15 cellular contexts compared by ENCODE assay signal in genomic region chr13:113350065-113350937, GRCh38. TPM values are rescaled to one million over a fixed set of nuclear protein-coding genes. Genes with fewer than 3 reads are reported as not detected.
DNase-seq lines count a peak whose midpoint lies in the region; ATAC-seq, FAIRE-seq and TF ChIP-seq lines count a peak whose summit lies in the region.
"Had no signal": no experiment of that assay in that cellular context is flagged by ENCODE, and none has a peak within 500 bp of the region (broad histone marks: within the 10 kb centered on the region; RNA-seq: fewer than 3 reads in every experiment).

No MANE protein-coding gene starts in this region.

- FAIRE-seq in GM12891 (lab: Jason Lieb, UNC) = no peak

- H3K4me3 ChIP-seq in brain microvascular endothelial cell (ENCODE audit: low read depth, low read length) (no peak overlapping the region), neuronal stem cell (ENCODE audit: low read length in 2 of 2) (no peak overlapping the region), hepatocyte (no peak overlapping the region)
- H3K4me3 ChIP-seq: skin epidermis, thyroid gland had no signal

- H3K79me2 ChIP-seq in hepatocyte = peaks cover 6% of the 10 kb centered on the region

- peak; percentile 23 for DNase-seq in DMS 273 (lab: John Stamatoyannopoulos, UW; ENCODE audit: unreplicated experiment)
- DNase-seq in DMS 273 treated with DMSO at 0.1 percent for 48 hours (lab: John Stamatoyannopoulos, UW) = no peak
- peak; percentile 24 for DNase-seq in HT1080 (ENCODE audit: low read depth)
- DNase-seq in brain microvascular endothelial cell = no peak
- no peak for DNase-seq in neuronal stem cell (ENCODE audit: low spot score)
- no peak for DNase-seq in hepatocyte (ENCODE audit: low spot score)
- no peak for DNase-seq in GM12891 (ENCODE audit: insufficient read length, low spot score)
- DNase-seq: activated CD8-positive, alpha-beta memory T cell treated with anti-CD3 and anti-CD28 coated beads, Interleukin-2, amount 10 ng/mL, durations not matched to agents 7 days and 5 days; CD8-positive, alpha-beta memory T cell; NCI-H446; thyroid gland had no signal

- H3K27me3 ChIP-seq in brain microvascular endothelial cell (replicated peaks) = no peaks in the 10 kb centered on the region
- H3K27me3 ChIP-seq in neuronal stem cell (ENCODE audit: control insufficient read depth in 3 of 3, insufficient read depth in 3 of 3, low read depth in 1 of 3, low read length in 3 of 3) = no peaks in the 10 kb centered on the region
- no peaks in the 10 kb centered on the region for H3K27me3 ChIP-seq in hepatocyte
- H3K27me3 ChIP-seq: neutrophil, thyroid gland had no signal

- peaks cover 6% of the 10 kb centered on the region for H3K79me1 ChIP-seq in neuronal stem cell (ENCODE audit: low read depth, low read length)

- peak; percentile 13 for TF ChIP-seq CTCF in brain microvascular endothelial cell (IDR thresholded peaks at IDR 0.05; ENCODE audit: low read depth, low read length, missing control alignments)
- TF ChIP-seq CTCF in hepatocyte (IDR thresholded peaks at IDR 0.05; ENCODE audit: poor library complexity) = no peak

- H3K4me1 ChIP-seq in neuronal stem cell (ENCODE audit: control insufficient read depth in 2 of 2, insufficient read depth in 1 of 2, low read depth in 1 of 2, low read length in 2 of 2) (no peaks in the 10 kb centered on the region), hepatocyte (ENCODE audit: insufficient read depth) (no peaks in the 10 kb centered on the region)
- H3K4me1 ChIP-seq: thyroid gland had no signal

- no peak overlapping the region for H3K4me2 ChIP-seq in neuronal stem cell (ENCODE audit: insufficient read depth, low read length, poor library complexity, severe bottlenecking)
- H3K4me2 ChIP-seq in hepatocyte = no peak overlapping the region

- peak overlapping the region; percentile 58 for H2BK12ac ChIP-seq in neuronal stem cell (ENCODE audit: low read length)

- in situ Hi-C loops in brain microvascular endothelial cell (cut with HindIII; ENCODE audit: low pct_ligation_motif_present, low sequenced_read_pairs) = no loop called here

- no peaks in the 10 kb centered on the region for H4K20me1 ChIP-seq in hepatocyte (ENCODE audit: insufficient read depth, poor library complexity, severe bottlenecking)

- no peak for TF ChIP-seq POLR2A in GM12891 (IDR thresholded peaks at IDR 0.05; ENCODE audit: low read depth, low read length)

- H3K14ac ChIP-seq in neuronal stem cell (ENCODE audit: low read length) = peak overlapping the region; percentile 82

- peak overlapping the region; percentile 85 for H4K91ac ChIP-seq in neuronal stem cell (ENCODE audit: low read depth, low read length, poor library complexity)

- no peak for ATAC-seq in GM21423 (IDR thresholded peaks at IDR 0.05; ENCODE audit: unreplicated experiment)
- ATAC-seq: activated CD8-positive, alpha-beta memory T cell treated with anti-CD3 and anti-CD28 coated beads, Interleukin-2, amount 10 ng/mL, durations not matched to agents 7 days and 5 days had no signal

- H3K36me3 ChIP-seq in brain microvascular endothelial cell (replicated peaks) = no peaks in the 10 kb centered on the region
- peaks cover 18 to 42% of the 10 kb centered on the region in 2 donors for H3K36me3 ChIP-seq in neuronal stem cell (replicated peaks in 1 of 2; ENCODE audit: control insufficient read depth in 2 of 2, insufficient read depth in 2 of 2, low read length in 2 of 2)
- no peaks in the 10 kb centered on the region for H3K36me3 ChIP-seq in hepatocyte (replicated peaks; ENCODE audit: insufficient read depth, low read depth)
- H3K36me3 ChIP-seq: neutrophil, thyroid gland had no signal

- peak overlapping the region; percentile 39 for H2BK5ac ChIP-seq in neuronal stem cell (ENCODE audit: low read length)

- WGBS in neuronal stem cell (ENCODE audit: extremely low coverage in 2 of 2, insufficient read length in 2 of 2, insufficient replicate concordance in 1 of 2), 2 donors = no CpG with 5 or more reads among the region's 32 CpGs
- 93% methylated on average over 32 of the region's 32 CpGs for WGBS in hepatocyte (ENCODE audit: low lambda C conversion rate, missing lambda C conversion rate)

- no peaks in the 10 kb centered on the region for H3K9me2 ChIP-seq in hepatocyte (replicated peaks; ENCODE audit: insufficient read depth)

- H3K23ac ChIP-seq in neuronal stem cell (ENCODE audit: low read depth, low read length, poor library complexity) = peak overlapping the region; percentile 85

- no peak overlapping the region for H2AFZ ChIP-seq in neuronal stem cell (ENCODE audit: low read length)
- no peak overlapping the region for H2AFZ ChIP-seq in hepatocyte

- no peak overlapping the region for H3K18ac ChIP-seq in neuronal stem cell (ENCODE audit: low read length)

- peak overlapping the region; percentile 65 for H4K8ac ChIP-seq in neuronal stem cell (ENCODE audit: low read depth, low read length)

- peaks cover 6 to 8% of the 10 kb centered on the region in 2 donors for H3K9me3 ChIP-seq in neuronal stem cell (replicated peaks in 1 of 2; ENCODE audit: control insufficient read depth in 2 of 2, insufficient read depth in 1 of 2, low read depth in 1 of 2, low read length in 2 of 2)
- no peaks in the 10 kb centered on the region for H3K9me3 ChIP-seq in hepatocyte (ENCODE audit: low read depth)
- H3K9me3 ChIP-seq: thyroid gland had no signal

- H2AK5ac ChIP-seq in neuronal stem cell (ENCODE audit: low read depth, low read length) = no peak overlapping the region

- H2BK120ac ChIP-seq in neuronal stem cell (ENCODE audit: low read depth, low read length) = no peak overlapping the region

- H3K9ac ChIP-seq in neuronal stem cell (ENCODE audit: low read depth, low read length, poor library complexity) = peak overlapping the region; percentile 60

- H3K27ac ChIP-seq in brain microvascular endothelial cell (no peak overlapping the region), neuronal stem cell (replicated peaks; ENCODE audit: low read length) (no peak overlapping the region), hepatocyte (no peak overlapping the region)
- H3K27ac ChIP-seq: 22Rv1, neutrophil, thyroid gland had no signal

- no peak overlapping the region for H3K4ac ChIP-seq in neuronal stem cell (ENCODE audit: low read length)

- H2BK15ac ChIP-seq in neuronal stem cell (ENCODE audit: low read length) = no peak overlapping the region

TF ChIP-seq in GM12891, 5 proteins besides CTCF, POLR2A, EP300 and RAD21:
- no peak for TF ChIP-seq POLR2AphosphoS5 (IDR thresholded peaks at IDR 0.05; ENCODE audit: low read depth, low read length)
- no peak for TF ChIP-seq POU2F2 (IDR thresholded peaks at IDR 0.05; ENCODE audit: low read depth, low read length)
- TF ChIP-seq PAX5 (IDR thresholded peaks at IDR 0.05; ENCODE audit: insufficient read depth, low read length, severe bottlenecking) = no peak
- TF ChIP-seq SPI1 (IDR thresholded peaks at IDR 0.05; ENCODE audit: low read depth, low read length) = no peak
- no peak for TF ChIP-seq TAF1 (IDR thresholded peaks at IDR 0.05; ENCODE audit: low read depth, low read length)

RNA-seq across cellular contexts. Expression of gene GRTP1, which starts 13.6 kb away (rescaled TPM):
- total RNA-seq in HT1080 (2014; rRNA removed; shearing (Covaris generic)) = 0.19 and 0.23 TPM in 2 replicates
- 1.4 and 2.4 TPM in 2 replicates for polyA plus RNA-seq in HT1080 (2015; cell fraction: cytosol; rRNA removed)
- polyA plus RNA-seq in HT1080 (2015; cell fraction: nucleus; rRNA removed) = 1.2 and 2.6 TPM in 2 replicates
- polyA plus RNA-seq in neuronal stem cell (2013, experiment 1 of 2) = 10.2 TPM
- 10.0 TPM for polyA plus RNA-seq in neuronal stem cell (2013, experiment 2 of 2)
- 20.3 and 22.7 TPM in 2 replicates for total RNA-seq in hepatocyte
- polyA plus RNA-seq in hepatocyte = 20.4 and 22.1 TPM in 2 replicates
- polyA plus RNA-seq in GM12891 (2012; ENCODE audit: low read depth, missing spikeins) = 0.45 TPM
- total RNA-seq: activated CD8-positive, alpha-beta memory T cell treated with anti-CD3 and anti-CD28 coated beads, Interleukin-2, amount 10 ng/mL, durations not matched to agents 7 days and 5 days; CD8-positive, alpha-beta memory T cell had no signal
- polyA plus RNA-seq: CD8-positive, alpha-beta memory T cell had no signal

RNA-seq across cellular contexts. Expression of gene LAMP1, which starts 53.3 kb away (rescaled TPM):
- total RNA-seq in HT1080 (2014; rRNA removed; shearing (Covaris generic)) = 175 and 178 TPM in 2 replicates
- 188 and 189 TPM in 2 replicates for polyA plus RNA-seq in HT1080 (2015; cell fraction: cytosol; rRNA removed)
- polyA plus RNA-seq in HT1080 (2015; cell fraction: nucleus; rRNA removed) = 325 and 373 TPM in 2 replicates
- polyA plus RNA-seq in neuronal stem cell (2013, experiment 1 of 2) = 43.5 TPM
- 44.0 TPM for polyA plus RNA-seq in neuronal stem cell (2013, experiment 2 of 2)
- 156 and 190 TPM in 2 replicates for total RNA-seq in hepatocyte
- polyA plus RNA-seq in hepatocyte = 230 and 233 TPM in 2 replicates
- polyA plus RNA-seq in GM12891 (2012; ENCODE audit: low read depth, missing spikeins) = 47.7 TPM

Comparison
In these comparisons a context has a peak if more than half of its experiments do, and no peak if none do; other contexts are left out.
1. DNase-seq: peak in DMS 273 (single experiment) and HT1080 (single experiment); none in DMS 273 treated with DMSO at 0.1 percent for 48 hours (single experiment), brain microvascular endothelial cell (single experiment), neuronal stem cell (single experiment), hepatocyte (single experiment) and GM12891 (single experiment).
2. RNA of gene GRTP1, which starts 13.6 kb away (total RNA-seq): 20.3 to 22.7 TPM in hepatocyte; 0.19 to 0.23 TPM in HT1080; every median in the first group is over 10 times any median in the second.